ENCODE assay signal across 8 cellular contexts in the genomic region with DNA sequence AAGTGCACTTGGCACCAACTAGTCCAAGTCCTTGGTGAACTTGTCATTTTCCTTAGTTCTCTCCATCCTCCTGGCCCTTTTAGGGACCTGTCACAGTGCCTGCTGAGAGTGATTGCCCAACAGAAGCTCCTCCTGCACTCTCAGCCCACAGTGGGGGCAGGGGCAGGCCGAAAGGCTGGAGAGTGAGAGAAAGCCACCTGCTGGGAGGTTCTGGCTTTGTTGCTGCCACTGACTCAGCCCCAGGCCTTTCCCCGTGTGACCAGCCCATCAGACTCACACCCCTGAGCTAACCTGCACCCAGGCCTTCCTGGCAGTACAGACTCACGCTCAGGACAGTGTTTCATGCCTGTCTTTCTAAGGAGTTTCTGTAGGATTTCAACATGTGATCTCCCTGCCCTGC. TPM values are rescaled to one million over a fixed set of nuclear protein-coding genes. Genes with fewer than 3 reads are reported as not detected.
DNase-seq lines count a peak whose midpoint lies in the region; ATAC-seq, FAIRE-seq and TF ChIP-seq lines count a peak whose summit lies in the region.

No MANE protein-coding gene starts in this region.

- WGBS in heart right ventricle, 2 donors = 41 to 55% methylated on average over 3 of the region's 3 CpGs

- ATAC-seq in heart right ventricle = peak; percentile 43 to 95 (median 78)

- peaks cover 0 to 22% (median 6%) of the 10 kb centered on the region in 9 donors for H3K4me1 ChIP-seq in heart right ventricle

- peaks cover 0 to 3% (median 0%) of the 10 kb centered on the region in 7 donors for H3K27me3 ChIP-seq in heart right ventricle

- peak; percentile 36 for DNase-seq in activated effector memory CD4-positive, alpha-beta T cell treated with anti-CD3 and anti-CD28 coated beads, Interleukin-2, amount 50 U/mL, for 16 hours
- DNase-seq in activated effector memory CD4-positive, alpha-beta T cell treated with Interleukin-2 at 50 U/mL for 16 hours = no peak
- DNase-seq in RPMI8226 (peak; percentile 47), heart right ventricle (peak; percentile 23 to 52), urothelium cell line (ENCODE audit: low spot score) (peak; percentile 66), GM13976 (ENCODE audit: low spot score) (no peak), putamen (ENCODE audit: low spot score) (no peak)
- DNase-seq in stimulated activated CD4-positive, alpha-beta T cell treated with anti-CD3 and anti-CD28 coated beads, Interleukin-2, amount 100 ng/mL, for 24 hours = no peak

- no peak overlapping the region for H3K27ac ChIP-seq in heart right ventricle

- intact Hi-C loops in heart right ventricle (cut with DNase I) = no loop called here

- H3K9me3 ChIP-seq in heart right ventricle = no peaks in the 10 kb centered on the region

- TF ChIP-seq CTCF in heart right ventricle (IDR thresholded peaks at IDR 0.05) (peak in 6 of 9 donors; percentile 17 to 30 (median 24)), GM13976 (IDR thresholded peaks at IDR 0.05; ENCODE audit: borderline replicate concordance, control extremely low read depth, extremely low read depth, insufficient read depth, missing control alignments) (no peak)

- FAIRE-seq in urothelium cell line (lab: Jason Lieb, UNC) = no peak

- in situ Hi-C loops in GM13976 (cut with MboI; ENCODE audit: low sequenced_read_pairs, unreplicated experiment) = no loop called here

- no peaks in the 10 kb centered on the region for H3K36me3 ChIP-seq in heart right ventricle

- H3K4me3 ChIP-seq in heart right ventricle = no peak overlapping the region

RNA-seq across cellular contexts. Expression of a gene that starts 17.1 kb away (rescaled TPM):
- total RNA-seq in heart right ventricle = 1 to 10 TPM in 1 of 10 donors, under 1 TPM in 4, not detected in 5; 0.17 to 1.6 (median 0.29) TPM
- polyA plus RNA-seq in heart right ventricle = 1 to 10 TPM in 1 of 2 donors, under 1 TPM in 1; 0.07 to 6.8 TPM

RNA-seq across cellular contexts. Expression of a gene that starts 26.3 kb away (rescaled TPM):
- total RNA-seq in heart right ventricle = 100 to 1,000 TPM; 209 to 268 (median 245) TPM
- 100 to 1,000 TPM; 281 to 506 TPM for polyA plus RNA-seq in heart right ventricle

RNA-seq across cellular contexts. Expression of a gene that starts 43.0 kb away (rescaled TPM):
- total RNA-seq in heart right ventricle = 1 to 10 TPM; 1.3 to 3.5 (median 2.4) TPM
- polyA plus RNA-seq in heart right ventricle = 1 to 10 TPM; 1.5 to 3.4 TPM

Comparison
In these comparisons a context has a peak if more than half of its experiments do, and no peak if none do; other contexts are left out.
1. DNase-seq: peak in activated effector memory CD4-positive, alpha-beta T cell treated with anti-CD3 and anti-CD28 coated beads, Interleukin-2, amount 50 U/mL, for 16 hours (single experiment), RPMI8226 (single experiment), heart right ventricle (2 of 2) and urothelium cell line (single experiment); none in activated effector memory CD4-positive, alpha-beta T cell treated with Interleukin-2 at 50 U/mL for 16 hours (single experiment), GM13976 (single experiment), stimulated activated CD4-positive, alpha-beta T cell treated with anti-CD3 and anti-CD28 coated beads, Interleukin-2, amount 100 ng/mL, for 24 hours (0 of 2) and putamen (single experiment).